ENCODE assay signal across 10 cellular contexts in genomic region chr13:24502567-24503375, GRCh38. TPM values are rescaled to one million over a fixed set of nuclear protein-coding genes. Genes with fewer than 3 reads are reported as not detected.
DNase-seq lines count a peak whose midpoint lies in the region; FAIRE-seq and TF ChIP-seq lines count a peak whose summit lies in the region.
"Had no signal": no experiment of that assay in that cellular context is flagged by ENCODE, and none has a peak within 500 bp of the region (broad histone marks: within the 10 kb centered on the region; RNA-seq: fewer than 3 reads in every experiment).

No MANE protein-coding gene starts in this region.

- H3K36me3 ChIP-seq in brain microvascular endothelial cell (replicated peaks) (peaks cover 9% of the 10 kb centered on the region), keratinocyte (ENCODE audit: control insufficient read depth in 2 of 2, extremely low read depth in 1 of 2, insufficient read depth in 2 of 2, low read length in 2 of 2) (peaks cover 10 to 11% of the 10 kb centered on the region in 2 experiments), thyroid gland (peaks cover 0 to 1% of the 10 kb centered on the region in 2 donors), tibial nerve (peaks cover 0 to 27% (median 1%) of the 10 kb centered on the region in 3 donors)

- peak overlapping the region; percentile 70 for H3K4me2 ChIP-seq in keratinocyte (ENCODE audit: control insufficient read depth, extremely low read depth, insufficient read depth, low read depth, low read length)

- peak overlapping the region; percentile 47 for H3K9ac ChIP-seq in keratinocyte (ENCODE audit: control insufficient read depth, extremely low read depth, insufficient read depth, low read length)

- dilution Hi-C loops in keratinocyte (cut with MboI; ENCODE audit: extremely low pct_ligation_motif_present, low sequenced_read_pairs): no loop called here

- H3K27me3 ChIP-seq in brain microvascular endothelial cell (replicated peaks) (no peaks in the 10 kb centered on the region), keratinocyte (ENCODE audit: control insufficient read depth, extremely low read depth, insufficient read depth, low read length) (no peaks in the 10 kb centered on the region), thyroid gland (no peaks in the 10 kb centered on the region), tibial nerve (no peaks in the 10 kb centered on the region)

- TF ChIP-seq CTCF in brain microvascular endothelial cell (IDR thresholded peaks at IDR 0.05; ENCODE audit: low read depth, low read length, missing control alignments): no peak
- TF ChIP-seq CTCF in keratinocyte (optimal IDR thresholded peaks at IDR 0.05 in 1 of 3, IDR thresholded peaks at IDR 0.05 in 1 of 3, conservative IDR thresholded peaks at IDR 0.05 in 1 of 3; ENCODE audit: extremely low read depth in 1 of 3, insufficient read depth in 2 of 3, low read length in 3 of 3): no peak
- TF ChIP-seq CTCF in thyroid gland (IDR thresholded peaks at IDR 0.05): no peak
- no peak for TF ChIP-seq CTCF in tibial nerve (IDR thresholded peaks at IDR 0.05)

- in situ Hi-C loops in brain microvascular endothelial cell (cut with HindIII; ENCODE audit: low pct_ligation_motif_present, low sequenced_read_pairs): no loop called here

- peak overlapping the region; percentile 44 for H2AFZ ChIP-seq in keratinocyte (ENCODE audit: control insufficient read depth, low read length)

- H3K27ac ChIP-seq in brain microvascular endothelial cell: peak overlapping the region; percentile 48
- peak overlapping the region; percentile 78 for H3K27ac ChIP-seq in keratinocyte (ENCODE audit: control insufficient read depth, insufficient read depth, low read length)
- H3K27ac ChIP-seq in thyroid gland: no peak overlapping the region
- H3K27ac ChIP-seq in tibial nerve: no peak overlapping the region

- no peak for TF ChIP-seq EP300 in tibial nerve (IDR thresholded peaks at IDR 0.05)

- peak; percentile 73 for FAIRE-seq in keratinocyte (lab: Jason Lieb, UNC)

- TF ChIP-seq POLR2A in thyroid gland (IDR thresholded peaks at IDR 0.05) (no peak), tibial nerve (IDR thresholded peaks at IDR 0.05) (no peak)

- DNase-seq in NCI-H345 (lab: John Stamatoyannopoulos, UW): peak; percentile 7
- no peak for DNase-seq in NCI-H345 treated with DMSO at 0.1 percent for 48 hours (lab: John Stamatoyannopoulos, UW; ENCODE audit: unreplicated experiment)
- DNase-seq in brain microvascular endothelial cell: peak; percentile 57
- DNase-seq in keratinocyte (ENCODE audit: low read depth, low spot score): no peak
- DNase-seq in thyroid gland: peak; percentile 25 to 50
- no peak for DNase-seq in NCI-H748 treated with DMSO at 0.1 percent for 48 hours (lab: John Stamatoyannopoulos, UW)
- DNase-seq in NCI-H748 (lab: John Stamatoyannopoulos, UW; ENCODE audit: unreplicated experiment): no peak
- no peak for DNase-seq in tibial nerve (ENCODE audit: low spot score in 2 of 2)
- DNase-seq: activated CD8-positive, alpha-beta memory T cell treated with anti-CD3 and anti-CD28 coated beads for 24 hours; NCI-H1048 had no signal

- H3K4me3 ChIP-seq in brain microvascular endothelial cell (ENCODE audit: low read depth, low read length) (no peak overlapping the region), keratinocyte (ENCODE audit: control insufficient read depth in 2 of 3, extremely low read depth in 1 of 3, insufficient read depth in 2 of 3, low read depth in 1 of 3, low read length in 3 of 3) (peak overlapping the region in 1 of 3 experiments; percentile 32), thyroid gland (replicated peaks in 1 of 3) (no peak overlapping the region), tibial nerve (no peak overlapping the region)

- intact Hi-C loops in thyroid gland (cut with DNase I): no loop called here

- 68 to 74% methylated on average over 7 of the region's 7 CpGs for WGBS in thyroid gland, 2 donors
- WGBS in tibial nerve, 2 donors: 61 to 68% methylated on average over 7 of the region's 7 CpGs

- no peaks in the 10 kb centered on the region for H3K9me1 ChIP-seq in keratinocyte (ENCODE audit: control insufficient read depth, extremely low read depth, insufficient read depth, low read length)

- H3K4me1 ChIP-seq in keratinocyte (ENCODE audit: control insufficient read depth, extremely low read depth, insufficient read depth, low read length) (peaks cover 35% of the 10 kb centered on the region), thyroid gland (peaks cover 8 to 13% of the 10 kb centered on the region in 2 donors), tibial nerve (peaks cover 0 to 33% (median 8%) of the 10 kb centered on the region in 4 donors)

- H3K9me3 ChIP-seq in keratinocyte (ENCODE audit: control insufficient read depth, low read depth, low read length): no peaks in the 10 kb centered on the region
- no peaks in the 10 kb centered on the region for H3K9me3 ChIP-seq in thyroid gland
- no peaks in the 10 kb centered on the region for H3K9me3 ChIP-seq in tibial nerve

- H3K79me2 ChIP-seq in keratinocyte (ENCODE audit: control insufficient read depth, insufficient read depth, low read length): peaks cover 35% of the 10 kb centered on the region

- no peaks in the 10 kb centered on the region for H4K20me1 ChIP-seq in keratinocyte (ENCODE audit: control insufficient read depth, extremely low read depth, insufficient read depth, low read length)

RNA-seq across cellular contexts. Expression of gene PARP4, which starts 9.8 kb away (rescaled TPM):
- 28.3 to 58.4 TPM (median 44.0 TPM) in 3 replicates for polyA plus RNA-seq in keratinocyte
- polyA plus RNA-seq in keratinocyte (2011; ENCODE audit: low read depth): 8.2 TPM
- polyA plus RNA-seq in keratinocyte (2011; cell fraction: cytosol; rRNA removed): 21.8 and 36.9 TPM in 2 replicates
- 61.4 and 68.4 TPM in 2 replicates for polyA plus RNA-seq in keratinocyte (2011; cell fraction: nucleus; rRNA removed)
- polyA plus RNA-seq in keratinocyte (2012; ENCODE audit: low replicate concordance): 6.4 and 37.9 TPM in 2 replicates
- polyA minus RNA-seq in keratinocyte: 27.4 to 76.3 TPM (median 54.7 TPM) in 3 replicates
- polyA minus RNA-seq in keratinocyte (2011; cell fraction: cytosol; rRNA and poly(A)+ RNA removed): 27.2 TPM
- 56.9 and 84.5 TPM in 2 replicates for polyA minus RNA-seq in keratinocyte (2011; cell fraction: nucleus; rRNA and poly(A)+ RNA removed)
- 10 to 100 TPM; 52.4 to 71.8 (median 58.6) TPM for total RNA-seq in thyroid gland
- 10 to 100 TPM; 44.4 to 51.0 (median 46.8) TPM for total RNA-seq in tibial nerve

Comparison
In these comparisons a context has a peak if more than half of its experiments do, and no peak if none do; other contexts are left out.
1. DNase-seq: peak in NCI-H345 (single experiment), brain microvascular endothelial cell (single experiment) and thyroid gland (2 of 2); none in NCI-H345 treated with DMSO at 0.1 percent for 48 hours (single experiment), keratinocyte (single experiment), NCI-H748 treated with DMSO at 0.1 percent for 48 hours (single experiment), NCI-H748 (single experiment) and tibial nerve (0 of 2).
2. H3K27ac ChIP-seq: peak in brain microvascular endothelial cell (single experiment) and keratinocyte (single experiment); none in thyroid gland (0 of 3) and tibial nerve (0 of 4).